12 cellular contexts compared by ENCODE assay signal in the genomic region with DNA sequence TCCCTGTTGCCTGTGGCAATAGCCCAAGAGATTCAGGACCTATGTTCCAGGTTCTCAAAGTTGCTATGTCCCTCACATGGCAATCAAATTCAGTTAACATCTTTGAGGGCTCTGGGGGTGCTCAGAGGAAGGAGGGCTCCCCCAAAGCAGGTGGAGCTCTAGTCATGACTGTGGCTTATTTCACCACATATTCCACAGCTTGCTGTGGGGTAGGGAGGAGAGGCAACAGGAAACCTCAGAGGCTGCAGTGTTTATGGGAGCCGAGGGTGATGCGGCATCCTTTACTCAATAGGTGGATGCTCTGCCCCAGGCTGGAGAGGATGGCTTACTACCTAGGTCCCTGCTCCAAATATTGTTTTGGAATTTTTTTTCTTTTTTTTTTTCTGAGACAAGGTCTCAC.
DNase-seq lines count a peak whose midpoint lies in the region; ATAC-seq lines count a peak whose summit lies in the region.
"Had no signal": no experiment of that assay in that cellular context is flagged by ENCODE, and none has a peak within 500 bp of the region (broad histone marks: within the 10 kb centered on the region; RNA-seq: fewer than 3 reads in every experiment).

No MANE protein-coding gene starts in this region.

- peak; percentile 75 for ATAC-seq in central memory CD8-positive, alpha-beta T cell (replicated peaks; ENCODE audit: extremely low read depth, poor library complexity, severe bottlenecking)
- peak; percentile 42 for ATAC-seq in stimulated activated effector memory CD8-positive, alpha-beta T cell treated with anti-CD3 and anti-CD28 coated beads, Interleukin-12 subunit alpha, Interleukin-12 subunit beta, amount 100 ng/mL, for 72 hours
- no peak for ATAC-seq in GM18909 (IDR thresholded peaks at IDR 0.05; ENCODE audit: poor library complexity, unreplicated experiment)
- ATAC-seq: heart left ventricle had no signal

- no peak for DNase-seq in activated T-cell treated with anti-CD3 and anti-CD28 coated beads, Interleukin-2, amount 50 U/mL, for 24 hours
- no peak for DNase-seq in activated T-cell treated with anti-CD3 and anti-CD28 coated beads, Interleukin-2, amount 50 U/mL, for 48 hours
- DNase-seq in T-helper 22 cell (ENCODE audit: low read depth) (peak; percentile 36), hepatic stellate cell (ENCODE audit: low spot score) (no peak), putamen (ENCODE audit: low spot score) (no peak)
- peak in 1 of 2 donors; percentile 41 for DNase-seq in central memory CD8-positive, alpha-beta T cell (ENCODE audit: low spot score in 2 of 2)
- no peak for DNase-seq in stimulated activated effector memory CD8-positive, alpha-beta T cell treated with anti-CD3 and anti-CD28 coated beads, Interleukin-12 subunit alpha, Interleukin-12 subunit beta, amount 100 ng/mL, for 72 hours (ENCODE audit: low spot score in 2 of 2)
- DNase-seq: GOT3, heart left ventricle, Karpas-422, NCI-H446 treated with DMSO at 0.1 percent for 48 hours had no signal

- no peaks in the 10 kb centered on the region for H3K9me3 Mint-ChIP-seq in activated T-cell treated with anti-CD3 and anti-CD28 coated beads, Interleukin-2, amount 50 U/mL, for 24 hours
- H3K9me3 Mint-ChIP-seq in central memory CD8-positive, alpha-beta T cell = no peaks in the 10 kb centered on the region
- no peaks in the 10 kb centered on the region for H3K9me3 Mint-ChIP-seq in stimulated activated effector memory CD8-positive, alpha-beta T cell treated with anti-CD3 and anti-CD28 coated beads, Interleukin-12 subunit alpha, Interleukin-12 subunit beta, amount 100 ng/mL, for 72 hours

- peak overlapping the region; percentile 93 for H3K4me3 Mint-ChIP-seq in activated T-cell treated with anti-CD3 and anti-CD28 coated beads, Interleukin-2, amount 50 U/mL, for 24 hours
- H3K4me3 Mint-ChIP-seq in central memory CD8-positive, alpha-beta T cell = peak overlapping the region; percentile 91
- peak overlapping the region; percentile 90 for H3K4me3 Mint-ChIP-seq in stimulated activated effector memory CD8-positive, alpha-beta T cell treated with anti-CD3 and anti-CD28 coated beads, Interleukin-12 subunit alpha, Interleukin-12 subunit beta, amount 100 ng/mL, for 72 hours

- H3K36me3 Mint-ChIP-seq in activated T-cell treated with anti-CD3 and anti-CD28 coated beads, Interleukin-2, amount 50 U/mL, for 24 hours (ENCODE audit: low read depth) = peaks cover 39% of the 10 kb centered on the region
- peaks cover 21% of the 10 kb centered on the region for H3K36me3 Mint-ChIP-seq in central memory CD8-positive, alpha-beta T cell (ENCODE audit: insufficient read depth)
- H3K36me3 Mint-ChIP-seq in stimulated activated effector memory CD8-positive, alpha-beta T cell treated with anti-CD3 and anti-CD28 coated beads, Interleukin-12 subunit alpha, Interleukin-12 subunit beta, amount 100 ng/mL, for 72 hours = peaks cover 42% of the 10 kb centered on the region

- H3K27me3 Mint-ChIP-seq in activated T-cell treated with anti-CD3 and anti-CD28 coated beads, Interleukin-2, amount 50 U/mL, for 24 hours = no peaks in the 10 kb centered on the region
- H3K27me3 Mint-ChIP-seq in central memory CD8-positive, alpha-beta T cell = no peaks in the 10 kb centered on the region

- H3K4me1 Mint-ChIP-seq in activated T-cell treated with anti-CD3 and anti-CD28 coated beads, Interleukin-2, amount 50 U/mL, for 24 hours (ENCODE audit: low read depth) = peaks cover 40% of the 10 kb centered on the region
- H3K4me1 Mint-ChIP-seq in central memory CD8-positive, alpha-beta T cell = peaks cover 63% of the 10 kb centered on the region
- H3K4me1 Mint-ChIP-seq in stimulated activated effector memory CD8-positive, alpha-beta T cell treated with anti-CD3 and anti-CD28 coated beads, Interleukin-12 subunit alpha, Interleukin-12 subunit beta, amount 100 ng/mL, for 72 hours = peaks cover 60% of the 10 kb centered on the region

- peak overlapping the region; percentile 93 for H3K27ac Mint-ChIP-seq in activated T-cell treated with anti-CD3 and anti-CD28 coated beads, Interleukin-2, amount 50 U/mL, for 24 hours
- H3K27ac Mint-ChIP-seq in central memory CD8-positive, alpha-beta T cell (ENCODE audit: low read depth) = peak overlapping the region; percentile 91
- H3K27ac Mint-ChIP-seq in stimulated activated effector memory CD8-positive, alpha-beta T cell treated with anti-CD3 and anti-CD28 coated beads, Interleukin-12 subunit alpha, Interleukin-12 subunit beta, amount 100 ng/mL, for 72 hours = peak overlapping the region; percentile 89
